ENCODE assay signal across 16 cellular contexts in genomic region chr6:166277021-166277420, GRCh38. TPM values are rescaled to one million over a fixed set of nuclear protein-coding genes. Genes with fewer than 3 reads are reported as not detected.
DNase-seq lines count a peak whose midpoint lies in the region; ATAC-seq, FAIRE-seq and TF ChIP-seq lines count a peak whose summit lies in the region.
"Had no signal": no experiment of that assay in that cellular context is flagged by ENCODE, and none has a peak within 500 bp of the region (broad histone marks: within the 10 kb centered on the region; RNA-seq: fewer than 3 reads in every experiment).

No MANE protein-coding gene starts in this region.

- in situ Hi-C loops in astrocyte of the spinal cord (cut with HindIII; ENCODE audit: low sequenced_read_pairs), result no loop called here

- peak overlapping the region in 1 of 2 donors; percentile 16 for H3K9ac ChIP-seq in kidney (ENCODE audit: low read length in 2 of 2)

- intact Hi-C loops in kidney (cut with DNase I), result loop anchor here (10.0 kb wide), 1 partner anchor 128 kb away; no protein-coding TSS in a partner anchor

- FAIRE-seq in kidney (lab: Jason Lieb, UNC), result no peak

- H3K36me3 Mint-ChIP-seq in activated T-cell treated with anti-CD3 and anti-CD28 coated beads, Interleukin-2, amount 50 U/mL, for 72 hours (ENCODE audit: insufficient read depth in 2 of 2), result no peaks in the 10 kb centered on the region

- H3K4me3 ChIP-seq in astrocyte of the spinal cord (ENCODE audit: low read depth, low read length), result no peak overlapping the region
- H3K4me3 ChIP-seq in kidney (ENCODE audit: low read length in 2 of 2), result no peak overlapping the region
- H3K4me3 ChIP-seq: HAP-1, right lobe of liver, SK-N-MC, tibial artery had no signal

- H3K4me1 ChIP-seq in kidney (ENCODE audit: control insufficient read depth in 1 of 2, insufficient read depth in 1 of 2, low read depth in 1 of 2, low read length in 2 of 2), result no peaks in the 10 kb centered on the region
- H3K4me1 ChIP-seq: HAP-1, right lobe of liver had no signal

- TF ChIP-seq CTCF in astrocyte of the spinal cord (IDR thresholded peaks at IDR 0.05; ENCODE audit: low read depth, low read length) (no peak), kidney (IDR thresholded peaks at IDR 0.05; ENCODE audit: borderline replicate concordance, extremely low read depth, insufficient read depth) (no peak)

- H3K27me3 Mint-ChIP-seq in activated T-cell treated with anti-CD3 and anti-CD28 coated beads, Interleukin-2, amount 50 U/mL, for 72 hours (ENCODE audit: low read depth), result peaks cover 9% of the 10 kb centered on the region

- H3K9me3 ChIP-seq in kidney (ENCODE audit: control insufficient read depth in 1 of 2, low read length in 2 of 2), result no peaks in the 10 kb centered on the region
- H3K9me3 ChIP-seq: HAP-1, right lobe of liver, tibial artery had no signal

- H3K4me1 Mint-ChIP-seq in activated T-cell treated with anti-CD3 and anti-CD28 coated beads, Interleukin-2, amount 50 U/mL, for 72 hours (ENCODE audit: low read depth), result peaks cover 7% of the 10 kb centered on the region

- DNase-seq in DMS 273 (lab: John Stamatoyannopoulos, UW; ENCODE audit: unreplicated experiment), result peak; percentile 35
- DNase-seq in DMS 273 treated with DMSO at 0.1 percent for 48 hours (lab: John Stamatoyannopoulos, UW), result no peak
- peak; percentile 55 for DNase-seq in astrocyte of the spinal cord (ENCODE audit: low read depth, low spot score)
- DNase-seq in left kidney (ENCODE audit: low read depth, low spot score), result peak; percentile 44
- no peak for DNase-seq in activated T-cell treated with anti-CD3 and anti-CD28 coated beads, Interleukin-2, amount 50 U/mL, for 72 hours
- DNase-seq in kidney, result no peak
- DNase-seq: activated CD4-positive, CD25-positive, alpha-beta regulatory T cell; activated T-cell treated with anti-CD3 and anti-CD28 coated beads for 4 hours; brain microvascular endothelial cell; right lobe of liver; tibial artery had no signal

- no peaks in the 10 kb centered on the region for H3K36me3 ChIP-seq in kidney (ENCODE audit: control insufficient read depth in 1 of 2, insufficient read depth in 2 of 2, low read length in 2 of 2)
- H3K36me3 ChIP-seq: brain microvascular endothelial cell, HAP-1, right lobe of liver, tibial artery had no signal

- H3K27ac ChIP-seq in temporal lobe (ENCODE audit: low read depth, low read length) (peak overlapping the region; percentile 46), kidney (ENCODE audit: low read depth in 2 of 2, low read length in 2 of 2) (no peak overlapping the region)
- H3K27ac ChIP-seq: 22Rv1, brain microvascular endothelial cell, right lobe of liver, SK-N-MC, tibial artery had no signal

- no peak overlapping the region for H3K4me3 Mint-ChIP-seq in activated T-cell treated with anti-CD3 and anti-CD28 coated beads, Interleukin-2, amount 50 U/mL, for 72 hours

- H3K27ac Mint-ChIP-seq in activated T-cell treated with anti-CD3 and anti-CD28 coated beads, Interleukin-2, amount 50 U/mL, for 72 hours, result no peak overlapping the region

- no peak for ATAC-seq in activated T-cell treated with anti-CD3 and anti-CD28 coated beads, Interleukin-2, amount 50 U/mL, for 72 hours (replicated peaks in 1 of 2)
- no peak for ATAC-seq in HG03039 (IDR thresholded peaks at IDR 0.05; ENCODE audit: unreplicated experiment)
- ATAC-seq: right lobe of liver had no signal

- no peaks in the 10 kb centered on the region for H3K9me3 Mint-ChIP-seq in activated T-cell treated with anti-CD3 and anti-CD28 coated beads, Interleukin-2, amount 50 U/mL, for 72 hours

RNA-seq across cellular contexts. Expression of gene PRR18, which starts 31.2 kb away (rescaled TPM):
- total RNA-seq in temporal lobe, result 0.25 TPM
- under 1 TPM in 1 of 2 donors, not detected in 1; 0.07 TPM for total RNA-seq in activated T-cell treated with anti-CD3 and anti-CD28 coated beads, Interleukin-2, amount 50 U/mL, for 72 hours
- 0.19 TPM for total RNA-seq in kidney
- not detected for polyA plus RNA-seq in kidney (ENCODE audit: insufficient read depth, low read depth, low replicate concordance)

Comparison
In these comparisons a context has a peak if more than half of its experiments do, and no peak if none do; other contexts are left out.
1. DNase-seq: peak in DMS 273 (single experiment), astrocyte of the spinal cord (single experiment) and left kidney (single experiment); none in DMS 273 treated with DMSO at 0.1 percent for 48 hours (single experiment), activated T-cell treated with anti-CD3 and anti-CD28 coated beads, Interleukin-2, amount 50 U/mL, for 72 hours (0 of 2) and kidney (single experiment).